1 cellular context compared by ENCODE assay signal in genomic region chr15:70512772-70513362, GRCh38.
TF ChIP-seq lines count a peak whose summit lies in the region.

No MANE protein-coding gene starts in this region.

TF ChIP-seq in K562, 482 proteins besides CTCF, POLR2A, EP300 and RAD21 (continued from another document):
- TF ChIP-seq MLLT1 (IDR thresholded peaks at IDR 0.05): 0 out of 4 replicates have a peak, but pooled peaks of 1 of the 2 experiments have one; percentile 45
- no peak for TF ChIP-seq NFRKB (IDR thresholded peaks at IDR 0.05; ENCODE audit: low read depth)
- TF ChIP-seq ZNF830 (CRISPR knock-in tag; IDR thresholded peaks at IDR 0.05): no peak
- TF ChIP-seq, protein P1, sequence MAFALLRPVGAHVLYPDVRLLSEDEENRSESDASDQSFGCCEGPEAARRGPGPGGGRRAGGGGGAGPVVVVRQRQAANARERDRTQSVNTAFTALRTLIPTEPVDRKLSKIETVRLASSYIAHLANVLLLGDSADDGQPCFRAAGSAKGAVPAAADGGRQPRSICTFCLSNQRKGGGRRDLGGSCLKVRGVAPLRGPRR (CRISPR knock-in tag; IDR thresholded peaks at IDR 0.05): no peak
- peak in 1 of 2 experiments; percentile 9; a peak in 1 of 4 replicates for TF ChIP-seq RCOR1 (IDR thresholded peaks at IDR 0.05; ENCODE audit: borderline replicate concordance in 1 of 2, low read depth in 2 of 2, low read length in 2 of 2)
- no peak for TF ChIP-seq SMAD2 (IDR thresholded peaks at IDR 0.05; ENCODE audit: low read depth, low read length)
- no peak for TF ChIP-seq RFX5 (IDR thresholded peaks at IDR 0.05; ENCODE audit: low read depth, low read length)
- TF ChIP-seq RFX7 (CRISPR knock-in tag; IDR thresholded peaks at IDR 0.05): no peak
- TF ChIP-seq, protein P2, sequence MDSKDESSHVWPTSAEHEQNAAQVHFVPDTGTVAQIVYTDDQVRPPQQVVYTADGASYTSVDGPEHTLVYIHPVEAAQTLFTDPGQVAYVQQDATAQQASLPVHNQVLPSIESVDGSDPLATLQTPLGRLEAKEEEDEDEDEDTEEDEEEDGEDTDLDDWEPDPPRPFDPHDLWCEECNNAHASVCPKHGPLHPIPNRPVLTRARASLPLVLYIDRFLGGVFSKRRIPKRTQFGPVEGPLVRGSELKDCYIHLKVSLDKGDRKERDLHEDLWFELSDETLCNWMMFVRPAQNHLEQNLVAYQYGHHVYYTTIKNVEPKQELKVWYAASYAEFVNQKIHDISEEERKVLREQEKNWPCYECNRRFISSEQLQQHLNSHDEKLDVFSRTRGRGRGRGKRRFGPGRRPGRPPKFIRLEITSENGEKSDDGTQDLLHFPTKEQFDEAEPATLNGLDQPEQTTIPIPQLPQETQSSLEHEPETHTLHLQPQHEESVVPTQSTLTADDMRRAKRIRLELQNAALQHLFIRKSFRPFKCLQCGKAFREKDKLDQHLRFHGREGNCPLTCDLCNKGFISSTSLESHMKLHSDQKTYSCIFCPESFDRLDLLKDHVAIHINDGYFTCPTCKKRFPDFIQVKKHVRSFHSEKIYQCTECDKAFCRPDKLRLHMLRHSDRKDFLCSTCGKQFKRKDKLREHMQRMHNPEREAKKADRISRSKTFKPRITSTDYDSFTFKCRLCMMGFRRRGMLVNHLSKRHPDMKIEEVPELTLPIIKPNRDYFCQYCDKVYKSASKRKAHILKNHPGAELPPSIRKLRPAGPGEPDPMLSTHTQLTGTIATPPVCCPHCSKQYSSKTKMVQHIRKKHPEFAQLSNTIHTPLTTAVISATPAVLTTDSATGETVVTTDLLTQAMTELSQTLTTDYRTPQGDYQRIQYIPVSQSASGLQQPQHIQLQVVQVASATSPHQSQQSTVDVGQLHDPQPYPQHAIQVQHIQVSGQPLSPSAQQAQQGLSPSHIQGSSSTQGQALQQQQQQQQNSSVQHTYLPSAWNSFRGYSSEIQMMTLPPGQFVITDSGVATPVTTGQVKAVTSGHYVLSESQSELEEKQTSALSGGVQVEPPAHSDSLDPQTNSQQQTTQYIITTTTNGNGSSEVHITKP (IDR thresholded peaks at IDR 0.05; ENCODE audit: partially characterized antibody): no peak
- no peak for TF ChIP-seq ZNF124 (CRISPR knock-in tag; IDR thresholded peaks at IDR 0.05)
- TF ChIP-seq ZKSCAN8 (CRISPR knock-in tag; IDR thresholded peaks at IDR 0.05): no peak
- peak in 1 of 3 experiments; percentile 17 for TF ChIP-seq YY1 (IDR thresholded peaks at IDR 0.05; ENCODE audit: borderline replicate concordance in 1 of 3, control insufficient read depth in 1 of 3, extremely low read depth in 1 of 3, insufficient read depth in 3 of 3, insufficient read length in 1 of 3, insufficient replicate concordance in 2 of 3, low read depth in 1 of 3, low read length in 2 of 3)
- no peak for TF ChIP-seq THRAP3 (IDR thresholded peaks at IDR 0.05; ENCODE audit: borderline replicate concordance)
- TF ChIP-seq MYNN (IDR thresholded peaks at IDR 0.05): no peak
- no peak for TF ChIP-seq MYNN (CRISPR knock-in tag; IDR thresholded peaks at IDR 0.05)
- no peak for TF ChIP-seq ARHGAP35 (IDR thresholded peaks at IDR 0.05; ENCODE audit: partially characterized antibody)
- TF ChIP-seq MCM5 (IDR thresholded peaks at IDR 0.05; ENCODE audit: low read depth): no peak
- TF ChIP-seq ZC3H8 (IDR thresholded peaks at IDR 0.05): no peak
- TF ChIP-seq SMC3 (conservative IDR thresholded peaks at IDR 0.05; ENCODE audit: insufficient read depth, low read depth, low read length): peak; percentile 90
- peak; percentile 60; the same call in 1 of the 2 replicates for TF ChIP-seq XRCC5 (IDR thresholded peaks at IDR 0.05; ENCODE audit: low read depth, low read length)
- TF ChIP-seq ZKSCAN3 (CRISPR knock-in tag; IDR thresholded peaks at IDR 0.05): no peak
- peak; percentile 38; the same call in 1 of the 2 replicates for TF ChIP-seq STAG1 (CRISPR knock-in tag; IDR thresholded peaks at IDR 0.05; ENCODE audit: borderline replicate concordance)
- TF ChIP-seq SIX5 (IDR thresholded peaks at IDR 0.05; ENCODE audit: borderline replicate concordance in 1 of 2, insufficient read depth in 1 of 2, low read depth in 1 of 2, low read length in 2 of 2): no peak
- TF ChIP-seq TEAD1 (CRISPR knock-in tag; IDR thresholded peaks at IDR 0.05): no peak
- TF ChIP-seq, protein P3, sequence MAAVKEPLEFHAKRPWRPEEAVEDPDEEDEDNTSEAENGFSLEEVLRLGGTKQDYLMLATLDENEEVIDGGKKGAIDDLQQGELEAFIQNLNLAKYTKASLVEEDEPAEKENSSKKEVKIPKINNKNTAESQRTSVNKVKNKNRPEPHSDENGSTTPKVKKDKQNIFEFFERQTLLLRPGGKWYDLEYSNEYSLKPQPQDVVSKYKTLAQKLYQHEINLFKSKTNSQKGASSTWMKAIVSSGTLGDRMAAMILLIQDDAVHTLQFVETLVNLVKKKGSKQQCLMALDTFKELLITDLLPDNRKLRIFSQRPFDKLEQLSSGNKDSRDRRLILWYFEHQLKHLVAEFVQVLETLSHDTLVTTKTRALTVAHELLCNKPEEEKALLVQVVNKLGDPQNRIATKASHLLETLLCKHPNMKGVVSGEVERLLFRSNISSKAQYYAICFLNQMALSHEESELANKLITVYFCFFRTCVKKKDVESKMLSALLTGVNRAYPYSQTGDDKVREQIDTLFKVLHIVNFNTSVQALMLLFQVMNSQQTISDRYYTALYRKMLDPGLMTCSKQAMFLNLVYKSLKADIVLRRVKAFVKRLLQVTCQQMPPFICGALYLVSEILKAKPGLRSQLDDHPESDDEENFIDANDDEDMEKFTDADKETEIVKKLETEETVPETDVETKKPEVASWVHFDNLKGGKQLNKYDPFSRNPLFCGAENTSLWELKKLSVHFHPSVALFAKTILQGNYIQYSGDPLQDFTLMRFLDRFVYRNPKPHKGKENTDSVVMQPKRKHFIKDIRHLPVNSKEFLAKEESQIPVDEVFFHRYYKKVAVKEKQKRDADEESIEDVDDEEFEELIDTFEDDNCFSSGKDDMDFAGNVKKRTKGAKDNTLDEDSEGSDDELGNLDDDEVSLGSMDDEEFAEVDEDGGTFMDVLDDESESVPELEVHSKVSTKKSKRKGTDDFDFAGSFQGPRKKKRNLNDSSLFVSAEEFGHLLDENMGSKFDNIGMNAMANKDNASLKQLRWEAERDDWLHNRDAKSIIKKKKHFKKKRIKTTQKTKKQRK (IDR thresholded peaks at IDR 0.05; ENCODE audit: borderline replicate concordance, low read depth, low read length): no peak
- peak; percentile 67; the same call in 1 of the 2 replicates for TF ChIP-seq EHMT2 (IDR thresholded peaks at IDR 0.05)
- TF ChIP-seq VEZF1 (CRISPR knock-in tag; IDR thresholded peaks at IDR 0.05): no peak
- no peak for TF ChIP-seq CCNT2 (IDR thresholded peaks at IDR 0.05; ENCODE audit: borderline replicate concordance, extremely low read depth, insufficient read length, low read depth, low read length)
- TF ChIP-seq ZNF282 (CRISPR knock-in tag; IDR thresholded peaks at IDR 0.05): no peak
- no peak for TF ChIP-seq ZNF444 (CRISPR knock-in tag; IDR thresholded peaks at IDR 0.05)
- TF ChIP-seq RBM25 (IDR thresholded peaks at IDR 0.05; ENCODE audit: low read depth, low read length, severe bottlenecking): no peak
- TF ChIP-seq ZNF224 (CRISPR knock-in tag; IDR thresholded peaks at IDR 0.05): no peak
- TF ChIP-seq, protein P4, sequence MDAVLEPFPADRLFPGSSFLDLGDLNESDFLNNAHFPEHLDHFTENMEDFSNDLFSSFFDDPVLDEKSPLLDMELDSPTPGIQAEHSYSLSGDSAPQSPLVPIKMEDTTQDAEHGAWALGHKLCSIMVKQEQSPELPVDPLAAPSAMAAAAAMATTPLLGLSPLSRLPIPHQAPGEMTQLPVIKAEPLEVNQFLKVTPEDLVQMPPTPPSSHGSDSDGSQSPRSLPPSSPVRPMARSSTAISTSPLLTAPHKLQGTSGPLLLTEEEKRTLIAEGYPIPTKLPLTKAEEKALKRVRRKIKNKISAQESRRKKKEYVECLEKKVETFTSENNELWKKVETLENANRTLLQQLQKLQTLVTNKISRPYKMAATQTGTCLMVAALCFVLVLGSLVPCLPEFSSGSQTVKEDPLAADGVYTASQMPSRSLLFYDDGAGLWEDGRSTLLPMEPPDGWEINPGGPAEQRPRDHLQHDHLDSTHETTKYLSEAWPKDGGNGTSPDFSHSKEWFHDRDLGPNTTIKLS (IDR thresholded peaks at IDR 0.05; ENCODE audit: borderline replicate concordance, low read depth): no peak
- TF ChIP-seq BRD9 (IDR thresholded peaks at IDR 0.05; ENCODE audit: low read depth, partially characterized antibody): no peak
- no peak for TF ChIP-seq U2AF2 (optimal IDR thresholded peaks at IDR 0.05; ENCODE audit: low read depth, low read length)
- 0 out of 2 replicates have a peak, but pooled peaks have one; percentile 8 for TF ChIP-seq BHLHE40 (IDR thresholded peaks at IDR 0.05; ENCODE audit: low read length)
- TF ChIP-seq CAMTA2 (CRISPR knock-in tag; conservative IDR thresholded peaks at IDR 0.05): no peak
- TF ChIP-seq ZFP36 (IDR thresholded peaks at IDR 0.05; ENCODE audit: low read depth, low read length, partially characterized antibody): peak; percentile 9
